Comparison of ENCODE assay signal across 1 cellular context in genomic region chr7:95608344-95609173, GRCh38.
TF ChIP-seq lines count a peak whose summit lies in the region.

No MANE protein-coding gene starts in this region.

TF ChIP-seq in HepG2, 621 proteins besides CTCF, POLR2A, EP300 and RAD21 (continued from another document and continues in another):
- TF ChIP-seq SP1 (IDR thresholded peaks at IDR 0.05) (no peak), SP1 (CRISPR knock-in tag; IDR thresholded peaks at IDR 0.05) (peak; percentile 48; the same call in 1 of the 2 replicates), ZNF652 (CRISPR knock-in tag; IDR thresholded peaks at IDR 0.05; ENCODE audit: borderline replicate concordance, low read depth) (peak; percentile 37; the same call in 1 of the 2 replicates), FOXK1 (CRISPR knock-in tag; IDR thresholded peaks at IDR 0.05; ENCODE audit: borderline replicate concordance, low read depth) (peak; percentile 96), SAP130 (CRISPR knock-in tag; IDR thresholded peaks at IDR 0.05; ENCODE audit: low read depth) (peak; percentile 74), ZNF234 (CRISPR knock-in tag; conservative IDR thresholded peaks at IDR 0.05) (no peak), MTA1 (CRISPR knock-in tag; IDR thresholded peaks at IDR 0.05; ENCODE audit: borderline replicate concordance) (0 out of 2 replicates have a peak, but pooled peaks have one; percentile 62), ZNF749 (CRISPR knock-in tag; IDR thresholded peaks at IDR 0.05; ENCODE audit: borderline replicate concordance) (no peak), GATAD2A (CRISPR knock-in tag; IDR thresholded peaks at IDR 0.05) (peak; percentile 89), GTF3A (CRISPR knock-in tag; conservative IDR thresholded peaks at IDR 0.05) (no peak), HNF4A (CRISPR knock-in tag; IDR thresholded peaks at IDR 0.05) (peak; percentile 79), RXRA (CRISPR knock-in tag; IDR thresholded peaks at IDR 0.05) (peak; percentile 100), ZNF512B (CRISPR knock-in tag; IDR thresholded peaks at IDR 0.05; ENCODE audit: borderline replicate concordance) (peak; percentile 83; the same call in 1 of the 2 replicates), FIP1L1 (IDR thresholded peaks at IDR 0.05; ENCODE audit: borderline replicate concordance, insufficient read depth, low read depth, low read length) (no peak), KDM4B (CRISPR knock-in tag; IDR thresholded peaks at IDR 0.05) (no peak; the same call in 1 of the 2 replicates), DMAP1 (CRISPR knock-in tag; IDR thresholded peaks at IDR 0.05) (0 out of 2 replicates have a peak, but pooled peaks have one; percentile 25), TFAP4 (IDR thresholded peaks at IDR 0.05; ENCODE audit: borderline replicate concordance, low read depth) (peak; percentile 60; the same call in 1 of the 2 replicates), GATAD1 (CRISPR knock-in tag; IDR thresholded peaks at IDR 0.05) (peak; percentile 56), ZMYM4 (CRISPR knock-in tag; IDR thresholded peaks at IDR 0.05) (peak; percentile 83), CCAR2 (optimal IDR thresholded peaks at IDR 0.05; ENCODE audit: low read depth, low read length) (no peak), NFKB2 (CRISPR knock-in tag; IDR thresholded peaks at IDR 0.05; ENCODE audit: borderline replicate concordance) (no peak), ATF2 (CRISPR knock-in tag; IDR thresholded peaks at IDR 0.05) (peak; percentile 73; the same call in 1 of the 2 replicates), ZFP1 (CRISPR knock-in tag; IDR thresholded peaks at IDR 0.05) (0 out of 2 replicates have a peak, but pooled peaks have one; percentile 27), KMT2B (CRISPR knock-in tag; IDR thresholded peaks at IDR 0.05) (peak; percentile 34; the same call in 1 of the 2 replicates), ARHGAP35 (CRISPR knock-in tag; IDR thresholded peaks at IDR 0.05; ENCODE audit: borderline replicate concordance) (no peak), ZSCAN30 (CRISPR knock-in tag; IDR thresholded peaks at IDR 0.05) (0 out of 2 replicates have a peak, but pooled peaks have one; percentile 11), PHF21A (CRISPR knock-in tag; IDR thresholded peaks at IDR 0.05) (peak; percentile 55; the same call in 1 of the 2 replicates), ZNF354B (CRISPR knock-in tag; IDR thresholded peaks at IDR 0.05) (no peak), TAF15 (IDR thresholded peaks at IDR 0.05; ENCODE audit: low read depth, low read length, poor library complexity, severe bottlenecking) (no peak), TEAD3 (CRISPR knock-in tag; optimal IDR thresholded peaks at IDR 0.05; ENCODE audit: borderline replicate concordance) (peak; percentile 75), ZC3H4 (CRISPR knock-in tag; IDR thresholded peaks at IDR 0.05; ENCODE audit: borderline replicate concordance) (no peak)
- TF ChIP-seq, protein P1, sequence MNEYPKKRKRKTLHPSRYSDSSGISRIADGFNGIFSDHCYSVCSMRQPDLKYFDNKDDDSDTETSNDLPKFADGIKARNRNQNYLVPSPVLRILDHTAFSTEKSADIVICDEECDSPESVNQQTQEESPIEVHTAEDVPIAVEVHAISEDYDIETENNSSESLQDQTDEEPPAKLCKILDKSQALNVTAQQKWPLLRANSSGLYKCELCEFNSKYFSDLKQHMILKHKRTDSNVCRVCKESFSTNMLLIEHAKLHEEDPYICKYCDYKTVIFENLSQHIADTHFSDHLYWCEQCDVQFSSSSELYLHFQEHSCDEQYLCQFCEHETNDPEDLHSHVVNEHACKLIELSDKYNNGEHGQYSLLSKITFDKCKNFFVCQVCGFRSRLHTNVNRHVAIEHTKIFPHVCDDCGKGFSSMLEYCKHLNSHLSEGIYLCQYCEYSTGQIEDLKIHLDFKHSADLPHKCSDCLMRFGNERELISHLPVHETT (CRISPR knock-in tag; conservative IDR thresholded peaks at IDR 0.05), result no peak
- TF ChIP-seq, protein P2, sequence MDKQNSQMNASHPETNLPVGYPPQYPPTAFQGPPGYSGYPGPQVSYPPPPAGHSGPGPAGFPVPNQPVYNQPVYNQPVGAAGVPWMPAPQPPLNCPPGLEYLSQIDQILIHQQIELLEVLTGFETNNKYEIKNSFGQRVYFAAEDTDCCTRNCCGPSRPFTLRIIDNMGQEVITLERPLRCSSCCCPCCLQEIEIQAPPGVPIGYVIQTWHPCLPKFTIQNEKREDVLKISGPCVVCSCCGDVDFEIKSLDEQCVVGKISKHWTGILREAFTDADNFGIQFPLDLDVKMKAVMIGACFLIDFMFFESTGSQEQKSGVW (CRISPR knock-in tag; IDR thresholded peaks at IDR 0.05; ENCODE audit: borderline replicate concordance), result no peak
- TF ChIP-seq, protein P3, sequence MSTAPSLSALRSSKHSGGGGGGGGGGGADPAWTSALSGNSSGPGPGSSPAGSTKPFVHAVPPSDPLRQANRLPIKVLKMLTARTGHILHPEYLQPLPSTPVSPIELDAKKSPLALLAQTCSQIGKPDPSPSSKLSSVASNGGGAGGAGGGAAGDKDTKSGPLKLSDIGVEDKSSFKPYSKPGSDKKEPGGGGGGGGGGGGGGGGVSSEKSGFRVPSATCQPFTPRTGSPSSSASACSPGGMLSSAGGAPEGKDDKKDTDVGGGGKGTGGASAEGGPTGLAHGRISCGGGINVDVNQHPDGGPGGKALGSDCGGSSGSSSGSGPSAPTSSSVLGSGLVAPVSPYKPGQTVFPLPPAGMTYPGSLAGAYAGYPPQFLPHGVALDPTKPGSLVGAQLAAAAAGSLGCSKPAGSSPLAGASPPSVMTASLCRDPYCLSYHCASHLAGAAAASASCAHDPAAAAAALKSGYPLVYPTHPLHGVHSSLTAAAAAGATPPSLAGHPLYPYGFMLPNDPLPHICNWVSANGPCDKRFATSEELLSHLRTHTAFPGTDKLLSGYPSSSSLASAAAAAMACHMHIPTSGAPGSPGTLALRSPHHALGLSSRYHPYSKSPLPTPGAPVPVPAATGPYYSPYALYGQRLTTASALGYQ (CRISPR knock-in tag; IDR thresholded peaks at IDR 0.05), result peak; percentile 84; the same call in 1 of the 2 replicates
- TF ChIP-seq, protein P4, sequence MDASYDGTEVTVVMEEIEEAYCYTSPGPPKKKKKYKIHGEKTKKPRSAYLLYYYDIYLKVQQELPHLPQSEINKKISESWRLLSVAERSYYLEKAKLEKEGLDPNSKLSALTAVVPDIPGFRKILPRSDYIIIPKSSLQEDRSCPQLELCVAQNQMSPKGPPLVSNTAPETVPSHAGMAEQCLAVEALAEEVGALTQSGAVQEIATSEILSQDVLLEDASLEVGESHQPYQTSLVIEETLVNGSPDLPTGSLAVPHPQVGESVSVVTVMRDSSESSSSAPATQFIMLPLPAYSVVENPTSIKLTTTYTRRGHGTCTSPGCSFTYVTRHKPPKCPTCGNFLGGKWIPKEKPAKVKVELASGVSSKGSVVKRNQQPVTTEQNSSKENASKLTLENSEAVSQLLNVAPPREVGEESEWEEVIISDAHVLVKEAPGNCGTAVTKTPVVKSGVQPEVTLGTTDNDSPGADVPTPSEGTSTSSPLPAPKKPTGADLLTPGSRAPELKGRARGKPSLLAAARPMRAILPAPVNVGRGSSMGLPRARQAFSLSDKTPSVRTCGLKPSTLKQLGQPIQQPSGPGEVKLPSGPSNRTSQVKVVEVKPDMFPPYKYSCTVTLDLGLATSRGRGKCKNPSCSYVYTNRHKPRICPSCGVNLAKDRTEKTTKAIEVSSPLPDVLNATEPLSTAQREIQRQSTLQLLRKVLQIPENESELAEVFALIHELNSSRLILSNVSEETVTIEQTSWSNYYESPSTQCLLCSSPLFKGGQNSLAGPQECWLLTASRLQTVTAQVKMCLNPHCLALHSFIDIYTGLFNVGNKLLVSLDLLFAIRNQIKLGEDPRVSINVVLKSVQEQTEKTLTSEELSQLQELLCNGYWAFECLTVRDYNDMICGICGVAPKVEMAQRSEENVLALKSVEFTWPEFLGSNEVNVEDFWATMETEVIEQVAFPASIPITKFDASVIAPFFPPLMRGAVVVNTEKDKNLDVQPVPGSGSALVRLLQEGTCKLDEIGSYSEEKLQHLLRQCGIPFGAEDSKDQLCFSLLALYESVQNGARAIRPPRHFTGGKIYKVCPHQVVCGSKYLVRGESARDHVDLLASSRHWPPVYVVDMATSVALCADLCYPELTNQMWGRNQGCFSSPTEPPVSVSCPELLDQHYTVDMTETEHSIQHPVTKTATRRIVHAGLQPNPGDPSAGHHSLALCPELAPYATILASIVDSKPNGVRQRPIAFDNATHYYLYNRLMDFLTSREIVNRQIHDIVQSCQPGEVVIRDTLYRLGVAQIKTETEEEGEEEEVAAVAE (CRISPR knock-in tag; IDR thresholded peaks at IDR 0.05; ENCODE audit: borderline replicate concordance), result peak; percentile 17; the same call in 1 of the 2 replicates
- TF ChIP-seq, protein P5, sequence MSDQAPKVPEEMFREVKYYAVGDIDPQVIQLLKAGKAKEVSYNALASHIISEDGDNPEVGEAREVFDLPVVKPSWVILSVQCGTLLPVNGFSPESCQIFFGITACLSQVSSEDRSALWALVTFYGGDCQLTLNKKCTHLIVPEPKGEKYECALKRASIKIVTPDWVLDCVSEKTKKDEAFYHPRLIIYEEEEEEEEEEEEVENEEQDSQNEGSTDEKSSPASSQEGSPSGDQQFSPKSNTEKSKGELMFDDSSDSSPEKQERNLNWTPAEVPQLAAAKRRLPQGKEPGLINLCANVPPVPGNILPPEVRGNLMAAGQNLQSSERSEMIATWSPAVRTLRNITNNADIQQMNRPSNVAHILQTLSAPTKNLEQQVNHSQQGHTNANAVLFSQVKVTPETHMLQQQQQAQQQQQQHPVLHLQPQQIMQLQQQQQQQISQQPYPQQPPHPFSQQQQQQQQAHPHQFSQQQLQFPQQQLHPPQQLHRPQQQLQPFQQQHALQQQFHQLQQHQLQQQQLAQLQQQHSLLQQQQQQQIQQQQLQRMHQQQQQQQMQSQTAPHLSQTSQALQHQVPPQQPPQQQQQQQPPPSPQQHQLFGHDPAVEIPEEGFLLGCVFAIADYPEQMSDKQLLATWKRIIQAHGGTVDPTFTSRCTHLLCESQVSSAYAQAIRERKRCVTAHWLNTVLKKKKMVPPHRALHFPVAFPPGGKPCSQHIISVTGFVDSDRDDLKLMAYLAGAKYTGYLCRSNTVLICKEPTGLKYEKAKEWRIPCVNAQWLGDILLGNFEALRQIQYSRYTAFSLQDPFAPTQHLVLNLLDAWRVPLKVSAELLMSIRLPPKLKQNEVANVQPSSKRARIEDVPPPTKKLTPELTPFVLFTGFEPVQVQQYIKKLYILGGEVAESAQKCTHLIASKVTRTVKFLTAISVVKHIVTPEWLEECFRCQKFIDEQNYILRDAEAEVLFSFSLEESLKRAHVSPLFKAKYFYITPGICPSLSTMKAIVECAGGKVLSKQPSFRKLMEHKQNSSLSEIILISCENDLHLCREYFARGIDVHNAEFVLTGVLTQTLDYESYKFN (CRISPR knock-in tag; conservative IDR thresholded peaks at IDR 0.05), result peak; percentile 87
- TF ChIP-seq, protein P6, sequence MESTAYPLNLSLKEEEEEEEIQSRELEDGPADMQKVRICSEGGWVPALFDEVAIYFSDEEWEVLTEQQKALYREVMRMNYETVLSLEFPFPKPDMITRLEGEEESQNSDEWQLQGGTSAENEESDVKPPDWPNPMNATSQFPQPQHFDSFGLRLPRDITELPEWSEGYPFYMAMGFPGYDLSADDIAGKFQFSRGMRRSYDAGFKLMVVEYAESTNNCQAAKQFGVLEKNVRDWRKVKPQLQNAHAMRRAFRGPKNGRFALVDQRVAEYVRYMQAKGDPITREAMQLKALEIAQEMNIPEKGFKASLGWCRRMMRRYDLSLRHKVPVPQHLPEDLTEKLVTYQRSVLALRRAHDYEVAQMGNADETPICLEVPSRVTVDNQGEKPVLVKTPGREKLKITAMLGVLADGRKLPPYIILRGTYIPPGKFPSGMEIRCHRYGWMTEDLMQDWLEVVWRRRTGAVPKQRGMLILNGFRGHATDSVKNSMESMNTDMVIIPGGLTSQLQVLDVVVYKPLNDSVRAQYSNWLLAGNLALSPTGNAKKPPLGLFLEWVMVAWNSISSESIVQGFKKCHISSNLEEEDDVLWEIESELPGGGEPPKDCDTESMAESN (CRISPR knock-in tag; conservative IDR thresholded peaks at IDR 0.05), result peak; percentile 64; the same call in 1 of the 2 replicates
- TF ChIP-seq, protein P7, sequence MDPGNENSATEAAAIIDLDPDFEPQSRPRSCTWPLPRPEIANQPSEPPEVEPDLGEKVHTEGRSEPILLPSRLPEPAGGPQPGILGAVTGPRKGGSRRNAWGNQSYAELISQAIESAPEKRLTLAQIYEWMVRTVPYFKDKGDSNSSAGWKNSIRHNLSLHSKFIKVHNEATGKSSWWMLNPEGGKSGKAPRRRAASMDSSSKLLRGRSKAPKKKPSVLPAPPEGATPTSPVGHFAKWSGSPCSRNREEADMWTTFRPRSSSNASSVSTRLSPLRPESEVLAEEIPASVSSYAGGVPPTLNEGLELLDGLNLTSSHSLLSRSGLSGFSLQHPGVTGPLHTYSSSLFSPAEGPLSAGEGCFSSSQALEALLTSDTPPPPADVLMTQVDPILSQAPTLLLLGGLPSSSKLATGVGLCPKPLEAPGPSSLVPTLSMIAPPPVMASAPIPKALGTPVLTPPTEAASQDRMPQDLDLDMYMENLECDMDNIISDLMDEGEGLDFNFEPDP (CRISPR knock-in tag; conservative IDR thresholded peaks at IDR 0.05), result no peak
